Comparison of ENCODE assay signal across 20 cellular contexts in the genomic region with DNA sequence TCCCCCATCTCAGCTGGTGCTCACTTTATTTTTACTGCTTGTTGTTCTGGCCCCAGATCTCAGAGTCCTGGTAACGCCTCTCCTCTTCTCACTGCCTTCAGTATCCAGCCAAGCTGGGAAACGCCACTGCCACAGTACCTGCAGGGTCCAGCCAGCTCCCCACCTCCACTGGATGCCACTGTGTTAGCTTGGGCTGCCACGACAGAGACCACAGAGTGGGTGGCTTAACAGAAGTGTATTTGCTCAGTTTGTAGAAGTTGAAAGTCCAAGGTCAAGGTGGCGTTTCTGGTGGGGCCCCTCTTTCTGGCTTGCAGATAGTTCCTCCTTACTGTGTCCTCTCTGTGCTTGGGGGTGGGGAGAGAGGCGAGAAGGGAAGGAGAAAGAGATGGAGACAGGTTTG.
"Had no signal": no experiment of that assay in that cellular context is flagged by ENCODE, and none has a peak within 500 bp of the region (broad histone marks: within the 10 kb centered on the region; RNA-seq: fewer than 3 reads in every experiment).

No MANE protein-coding gene starts in this region.

- H2AFZ ChIP-seq: parathyroid adenoma had no signal

- H3K9ac ChIP-seq: parathyroid adenoma had no signal

- H3K4me1 Mint-ChIP-seq: naive B cell had no signal

- DNase-seq: cortex of kidney; dorsolateral prefrontal cortex; effector CD8-positive, alpha-beta T cell; heart left ventricle; hypothalamus; kidney glomerular epithelial cell; mesendoderm; naive B cell; sigmoid colon; stimulated activated CD4-positive, alpha-beta T cell treated with anti-CD3 and anti-CD28 coated beads, Interleukin-2, amount 100 ng/mL, for 24 hours; stimulated activated CD4-positive, alpha-beta T cell treated with anti-CD3 and anti-CD28 coated beads, Interleukin-4, amount 100 ng/mL, for 4 hours; stimulated activated naive B cell treated with anti-CD40 and anti-IgM and Interleukin-4, amounts not matched to agents 10 μg/mL and 1 μg/mL and 100 μg/mL, for 72 hours; stomach; trophoblast cell had no signal

- H3K4me3 Mint-ChIP-seq: naive B cell; nephron; stimulated activated naive B cell treated with anti-CD40 and anti-IgM and Interleukin-4, amounts not matched to agents 10 μg/mL and 1 μg/mL and 100 μg/mL, for 72 hours had no signal

- H3K9me3 ChIP-seq: heart left ventricle, sigmoid colon, stomach had no signal

- H3K4me3 ChIP-seq: dorsolateral prefrontal cortex, heart left ventricle, sigmoid colon, skin epidermis, stomach had no signal

- H3K27me3 ChIP-seq: dorsolateral prefrontal cortex, heart left ventricle, sigmoid colon, stomach had no signal

- H3K27ac Mint-ChIP-seq: naive B cell; nephron; stimulated activated naive B cell treated with anti-CD40 and anti-IgM and Interleukin-4, amounts not matched to agents 10 μg/mL and 1 μg/mL and 100 μg/mL, for 72 hours had no signal

- ATAC-seq: esophagus mucosa; heart left ventricle; stimulated activated naive B cell treated with anti-CD40 and anti-IgM and Interleukin-4, amounts not matched to agents 10 μg/mL and 1 μg/mL and 100 μg/mL, for 72 hours had no signal

- H3K27ac ChIP-seq: heart left ventricle, parathyroid adenoma, skin epidermis, stomach had no signal

- FAIRE-seq: frontal cortex, islet of Langerhans had no signal

- H3K36me3 ChIP-seq: heart left ventricle, sigmoid colon, stomach had no signal
